In the genomic region with DNA sequence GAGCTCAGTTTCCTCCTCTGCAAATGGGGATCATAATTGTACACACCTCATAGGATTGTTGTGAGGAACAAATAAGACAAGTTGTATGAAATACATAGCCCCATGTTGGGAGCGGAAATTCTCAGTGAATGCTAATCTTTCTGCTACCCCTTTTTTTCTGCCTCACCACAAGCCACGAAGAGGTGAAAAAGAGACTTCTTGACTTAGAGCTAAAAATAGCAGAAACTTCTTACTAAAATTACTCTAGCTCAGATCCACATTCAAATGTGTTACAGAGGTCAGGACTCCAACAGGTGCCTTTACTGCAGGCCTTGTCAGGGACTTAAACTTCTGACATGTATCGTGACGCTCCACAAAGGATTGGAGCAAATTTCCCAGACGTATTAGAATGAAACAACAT, we compare ENCODE assay signal across 1 cellular context.
TF ChIP-seq lines count a peak whose summit lies in the region.

No MANE protein-coding gene starts in this region.

TF ChIP-seq in WTC11, 78 proteins besides CTCF, POLR2A, EP300 and RAD21 (continued from another document):
- TF ChIP-seq, protein P1, sequence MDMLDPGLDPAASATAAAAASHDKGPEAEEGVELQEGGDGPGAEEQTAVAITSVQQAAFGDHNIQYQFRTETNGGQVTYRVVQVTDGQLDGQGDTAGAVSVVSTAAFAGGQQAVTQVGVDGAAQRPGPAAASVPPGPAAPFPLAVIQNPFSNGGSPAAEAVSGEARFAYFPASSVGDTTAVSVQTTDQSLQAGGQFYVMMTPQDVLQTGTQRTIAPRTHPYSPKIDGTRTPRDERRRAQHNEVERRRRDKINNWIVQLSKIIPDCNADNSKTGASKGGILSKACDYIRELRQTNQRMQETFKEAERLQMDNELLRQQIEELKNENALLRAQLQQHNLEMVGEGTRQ (CRISPR knock-in tag; IDR thresholded peaks at IDR 0.05): no peak
- no peak for TF ChIP-seq MXD4 (CRISPR knock-in tag; IDR thresholded peaks at IDR 0.05; ENCODE audit: borderline replicate concordance)
- TF ChIP-seq, protein P2, sequence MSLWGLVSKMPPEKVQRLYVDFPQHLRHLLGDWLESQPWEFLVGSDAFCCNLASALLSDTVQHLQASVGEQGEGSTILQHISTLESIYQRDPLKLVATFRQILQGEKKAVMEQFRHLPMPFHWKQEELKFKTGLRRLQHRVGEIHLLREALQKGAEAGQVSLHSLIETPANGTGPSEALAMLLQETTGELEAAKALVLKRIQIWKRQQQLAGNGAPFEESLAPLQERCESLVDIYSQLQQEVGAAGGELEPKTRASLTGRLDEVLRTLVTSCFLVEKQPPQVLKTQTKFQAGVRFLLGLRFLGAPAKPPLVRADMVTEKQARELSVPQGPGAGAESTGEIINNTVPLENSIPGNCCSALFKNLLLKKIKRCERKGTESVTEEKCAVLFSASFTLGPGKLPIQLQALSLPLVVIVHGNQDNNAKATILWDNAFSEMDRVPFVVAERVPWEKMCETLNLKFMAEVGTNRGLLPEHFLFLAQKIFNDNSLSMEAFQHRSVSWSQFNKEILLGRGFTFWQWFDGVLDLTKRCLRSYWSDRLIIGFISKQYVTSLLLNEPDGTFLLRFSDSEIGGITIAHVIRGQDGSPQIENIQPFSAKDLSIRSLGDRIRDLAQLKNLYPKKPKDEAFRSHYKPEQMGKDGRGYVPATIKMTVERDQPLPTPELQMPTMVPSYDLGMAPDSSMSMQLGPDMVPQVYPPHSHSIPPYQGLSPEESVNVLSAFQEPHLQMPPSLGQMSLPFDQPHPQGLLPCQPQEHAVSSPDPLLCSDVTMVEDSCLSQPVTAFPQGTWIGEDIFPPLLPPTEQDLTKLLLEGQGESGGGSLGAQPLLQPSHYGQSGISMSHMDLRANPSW (CRISPR knock-in tag; conservative IDR thresholded peaks at IDR 0.05; ENCODE audit: low read depth): no peak
- TF ChIP-seq, protein P3, sequence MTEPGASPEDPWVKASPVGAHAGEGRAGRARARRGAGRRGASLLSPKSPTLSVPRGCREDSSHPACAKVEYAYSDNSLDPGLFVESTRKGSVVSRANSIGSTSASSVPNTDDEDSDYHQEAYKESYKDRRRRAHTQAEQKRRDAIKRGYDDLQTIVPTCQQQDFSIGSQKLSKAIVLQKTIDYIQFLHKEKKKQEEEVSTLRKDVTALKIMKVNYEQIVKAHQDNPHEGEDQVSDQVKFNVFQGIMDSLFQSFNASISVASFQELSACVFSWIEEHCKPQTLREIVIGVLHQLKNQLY (CRISPR knock-in tag; IDR thresholded peaks at IDR 0.05): no peak
- TF ChIP-seq TP53 (CRISPR knock-in tag; IDR thresholded peaks at IDR 0.05): no peak
- TF ChIP-seq NFYB (CRISPR knock-in tag; conservative IDR thresholded peaks at IDR 0.05; ENCODE audit: low read depth): no peak
- no peak for TF ChIP-seq ZNF671 (CRISPR knock-in tag; IDR thresholded peaks at IDR 0.05)
- TF ChIP-seq, protein P4, sequence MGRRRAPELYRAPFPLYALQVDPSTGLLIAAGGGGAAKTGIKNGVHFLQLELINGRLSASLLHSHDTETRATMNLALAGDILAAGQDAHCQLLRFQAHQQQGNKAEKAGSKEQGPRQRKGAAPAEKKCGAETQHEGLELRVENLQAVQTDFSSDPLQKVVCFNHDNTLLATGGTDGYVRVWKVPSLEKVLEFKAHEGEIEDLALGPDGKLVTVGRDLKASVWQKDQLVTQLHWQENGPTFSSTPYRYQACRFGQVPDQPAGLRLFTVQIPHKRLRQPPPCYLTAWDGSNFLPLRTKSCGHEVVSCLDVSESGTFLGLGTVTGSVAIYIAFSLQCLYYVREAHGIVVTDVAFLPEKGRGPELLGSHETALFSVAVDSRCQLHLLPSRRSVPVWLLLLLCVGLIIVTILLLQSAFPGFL (CRISPR knock-in tag; IDR thresholded peaks at IDR 0.05; ENCODE audit: borderline replicate concordance): no peak
- no peak for TF ChIP-seq RORB (CRISPR knock-in tag; IDR thresholded peaks at IDR 0.05)
- TF ChIP-seq, protein P5, sequence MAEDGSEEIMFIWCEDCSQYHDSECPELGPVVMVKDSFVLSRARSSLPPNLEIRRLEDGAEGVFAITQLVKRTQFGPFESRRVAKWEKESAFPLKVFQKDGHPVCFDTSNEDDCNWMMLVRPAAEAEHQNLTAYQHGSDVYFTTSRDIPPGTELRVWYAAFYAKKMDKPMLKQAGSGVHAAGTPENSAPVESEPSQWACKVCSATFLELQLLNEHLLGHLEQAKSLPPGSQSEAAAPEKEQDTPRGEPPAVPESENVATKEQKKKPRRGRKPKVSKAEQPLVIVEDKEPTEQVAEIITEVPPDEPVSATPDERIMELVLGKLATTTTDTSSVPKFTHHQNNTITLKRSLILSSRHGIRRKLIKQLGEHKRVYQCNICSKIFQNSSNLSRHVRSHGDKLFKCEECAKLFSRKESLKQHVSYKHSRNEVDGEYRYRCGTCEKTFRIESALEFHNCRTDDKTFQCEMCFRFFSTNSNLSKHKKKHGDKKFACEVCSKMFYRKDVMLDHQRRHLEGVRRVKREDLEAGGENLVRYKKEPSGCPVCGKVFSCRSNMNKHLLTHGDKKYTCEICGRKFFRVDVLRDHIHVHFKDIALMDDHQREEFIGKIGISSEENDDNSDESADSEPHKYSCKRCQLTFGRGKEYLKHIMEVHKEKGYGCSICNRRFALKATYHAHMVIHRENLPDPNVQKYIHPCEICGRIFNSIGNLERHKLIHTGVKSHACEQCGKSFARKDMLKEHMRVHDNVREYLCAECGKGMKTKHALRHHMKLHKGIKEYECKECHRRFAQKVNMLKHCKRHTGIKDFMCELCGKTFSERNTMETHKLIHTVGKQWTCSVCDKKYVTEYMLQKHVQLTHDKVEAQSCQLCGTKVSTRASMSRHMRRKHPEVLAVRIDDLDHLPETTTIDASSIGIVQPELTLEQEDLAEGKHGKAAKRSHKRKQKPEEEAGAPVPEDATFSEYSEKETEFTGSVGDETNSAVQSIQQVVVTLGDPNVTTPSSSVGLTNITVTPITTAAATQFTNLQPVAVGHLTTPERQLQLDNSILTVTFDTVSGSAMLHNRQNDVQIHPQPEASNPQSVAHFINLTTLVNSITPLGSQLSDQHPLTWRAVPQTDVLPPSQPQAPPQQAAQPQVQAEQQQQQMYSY (CRISPR knock-in tag; IDR thresholded peaks at IDR 0.05): no peak
